19 cellular contexts compared by ENCODE assay signal in the genomic region with DNA sequence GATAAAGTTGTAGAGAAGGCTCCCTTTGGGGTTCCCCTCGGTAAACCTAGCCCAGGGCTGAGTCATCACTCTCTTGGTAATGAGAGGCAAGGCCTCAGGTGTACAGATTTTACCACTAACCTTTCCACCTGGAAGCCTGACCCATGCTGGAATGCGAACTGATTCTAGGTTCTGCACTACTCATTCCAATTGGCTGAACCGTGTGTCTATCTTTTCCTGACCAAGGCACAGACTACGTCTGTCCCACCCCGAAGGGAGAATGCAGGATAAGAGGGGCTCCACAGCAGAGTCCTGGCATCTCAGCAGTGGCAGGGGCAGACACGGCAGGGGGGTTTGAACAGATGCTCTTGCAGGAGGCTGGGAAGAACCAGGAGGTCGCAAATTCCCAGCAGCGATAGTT.
DNase-seq lines count a peak whose midpoint lies in the region; ATAC-seq, FAIRE-seq and TF ChIP-seq lines count a peak whose summit lies in the region.
"Had no signal": no experiment of that assay in that cellular context is flagged by ENCODE, and none has a peak within 500 bp of the region (broad histone marks: within the 10 kb centered on the region; RNA-seq: fewer than 3 reads in every experiment).

No MANE protein-coding gene starts in this region.

- H3K18ac ChIP-seq in IMR-90 (ENCODE audit: low read depth, low read length) = no peak overlapping the region

- no peak overlapping the region for H3K4ac ChIP-seq in IMR-90 (ENCODE audit: low read depth, low read length)

- TF ChIP-seq CTCF in IMR-90 (conservative IDR thresholded peaks at IDR 0.05; ENCODE audit: low read depth, low read length) = no peak

- H3K36me3 ChIP-seq in IMR-90 (ENCODE audit: control insufficient read depth, insufficient read depth, low read length) (no peaks in the 10 kb centered on the region), aorta (ENCODE audit: control insufficient read depth in 1 of 2, insufficient read depth in 2 of 2, low read length in 1 of 2) (no peaks in the 10 kb centered on the region)
- H3K36me3 ChIP-seq: BE2C, HAP-1 had no signal

- FAIRE-seq in GM12891 (lab: Jason Lieb, UNC) = no peak
- FAIRE-seq: GM12892 had no signal

- peak overlapping the region; percentile 18 for H3K27ac Mint-ChIP-seq in activated T-cell treated with anti-CD3 and anti-CD28 coated beads, Interleukin-2, amount 50 U/mL, for 24 hours
- H3K27ac Mint-ChIP-seq: CD4-positive, CD25-positive, alpha-beta regulatory T cell had no signal

- DNase-seq in activated T-cell treated with anti-CD3 and anti-CD28 coated beads, Interleukin-2, amount 50 U/mL, for 24 hours = no peak
- DNase-seq in activated T-cell treated with anti-CD3 and anti-CD28 coated beads for 4 hours (no peak), IMR-90 (no peak), iPS-NIHi7 (ENCODE audit: extremely low spot score) (peak; percentile 39), aorta (no peak), GM12891 (ENCODE audit: insufficient read length, low spot score) (no peak)
- DNase-seq: BE2C; Calu3; CD4-positive, CD25-positive, alpha-beta regulatory T cell; NCI-H1105 treated with DMSO at 0.1 percent for 48 hours; NCI-H1694; NCI-H510A; NCI-H774; PC-3; SIG-M5 had no signal

- no peak overlapping the region for H4K5ac ChIP-seq in IMR-90 (ENCODE audit: low read depth, low read length)

- H3K23ac ChIP-seq in IMR-90 (ENCODE audit: low read depth, low read length) = no peak overlapping the region

- no peak overlapping the region for H3K4me3 Mint-ChIP-seq in activated T-cell treated with anti-CD3 and anti-CD28 coated beads, Interleukin-2, amount 50 U/mL, for 24 hours
- H3K4me3 Mint-ChIP-seq: CD4-positive, CD25-positive, alpha-beta regulatory T cell had no signal

- no peaks in the 10 kb centered on the region for H3K36me3 Mint-ChIP-seq in activated T-cell treated with anti-CD3 and anti-CD28 coated beads, Interleukin-2, amount 50 U/mL, for 24 hours (ENCODE audit: low read depth)
- H3K36me3 Mint-ChIP-seq: CD4-positive, CD25-positive, alpha-beta regulatory T cell had no signal

- H3K56ac ChIP-seq in IMR-90 (ENCODE audit: extremely low read depth, insufficient read depth, low read length) = no peak overlapping the region

- peak overlapping the region; percentile 19; the same call in 1 of the 2 replicates for H2AK5ac ChIP-seq in IMR-90 (ENCODE audit: low read depth, low read length)

- BruUV-seq in IMR-90 (replicated peaks; lab: Mats Ljungman, UMichigan) = no TSS peak

- no peak overlapping the region for H2BK15ac ChIP-seq in IMR-90 (ENCODE audit: low read depth, low read length)

- no peaks in the 10 kb centered on the region for H3K27me3 Mint-ChIP-seq in activated T-cell treated with anti-CD3 and anti-CD28 coated beads, Interleukin-2, amount 50 U/mL, for 24 hours

- H2AFZ ChIP-seq in IMR-90 (replicated peaks; ENCODE audit: low read length, poor library complexity) = no peak overlapping the region

- H3K14ac ChIP-seq in IMR-90 (replicated peaks; ENCODE audit: low read depth, low read length) = no peak overlapping the region

- no peak overlapping the region for H4K8ac ChIP-seq in IMR-90 (ENCODE audit: low read depth in 2 of 2, low read length in 2 of 2)

- H3K79me1 ChIP-seq in IMR-90 (ENCODE audit: low read depth in 1 of 2, low read length in 2 of 2) = no peaks in the 10 kb centered on the region; a peak in 1 of 4 replicates

- 100% methylated on average over 1 of the region's 8 CpGs; no CpG with 5 or more reads in 1 of the 2 experiments for WGBS in IMR-90 (ENCODE audit: extremely low coverage in 2 of 2, insufficient read length in 1 of 2), 2 experiments
- 79 to 80% methylated on average over 8 of the region's 8 CpGs for WGBS in aorta, 2 donors

- no peak overlapping the region for H3K9ac ChIP-seq in IMR-90 (ENCODE audit: low read depth, low read length)

- H3K4me1 ChIP-seq in IMR-90 (ENCODE audit: control insufficient read depth, insufficient read depth, low read length) (peaks cover 2% of the 10 kb centered on the region), aorta (ENCODE audit: control insufficient read depth in 1 of 2, insufficient read depth in 2 of 2, low read length in 2 of 2) (no peaks in the 10 kb centered on the region)
- H3K4me1 ChIP-seq: BE2C, HAP-1 had no signal

- in situ Hi-C loops in IMR-90 (cut with MboI; ENCODE audit: low sequenced_read_pairs) = no loop called here

- H3K9me1 ChIP-seq in IMR-90 (ENCODE audit: insufficient read depth, low read length) = peaks cover 4% of the 10 kb centered on the region

- TF ChIP-seq POLR2A in IMR-90 (IDR thresholded peaks at IDR 0.05; ENCODE audit: low read depth, low read length) = no peak
- TF ChIP-seq POLR2A in GM12891 (IDR thresholded peaks at IDR 0.05; ENCODE audit: low read depth, low read length) = no peak

- H2BK120ac ChIP-seq in IMR-90 (ENCODE audit: low read depth, low read length) = no peak overlapping the region

- no peak overlapping the region for H2BK20ac ChIP-seq in IMR-90 (ENCODE audit: low read depth, low read length)

- H3K9me3 Mint-ChIP-seq in activated T-cell treated with anti-CD3 and anti-CD28 coated beads, Interleukin-2, amount 50 U/mL, for 24 hours = no peaks in the 10 kb centered on the region

- no peak overlapping the region for H2AK9ac ChIP-seq in IMR-90 (replicated peaks; ENCODE audit: low read depth, low read length, poor library complexity)

- peaks cover 7% of the 10 kb centered on the region for H3K4me1 Mint-ChIP-seq in activated T-cell treated with anti-CD3 and anti-CD28 coated beads, Interleukin-2, amount 50 U/mL, for 24 hours (ENCODE audit: low read depth)
- H3K4me1 Mint-ChIP-seq: CD4-positive, CD25-positive, alpha-beta regulatory T cell had no signal

- H3K27me3 ChIP-seq in IMR-90 (ENCODE audit: control insufficient read depth, insufficient read depth, low read length) (no peaks in the 10 kb centered on the region), aorta (ENCODE audit: control insufficient read depth in 1 of 2, insufficient read depth in 2 of 2, low read length in 1 of 2) (no peaks in the 10 kb centered on the region)

- no peaks in the 10 kb centered on the region for H4K20me1 ChIP-seq in IMR-90 (ENCODE audit: insufficient read depth, low read length)

- H3K4me3 ChIP-seq in IMR-90 (ENCODE audit: insufficient read depth, low read depth, low read length) = no peak overlapping the region
- no peak overlapping the region for H3K4me3 ChIP-seq in aorta (ENCODE audit: low read length in 2 of 2)
- H3K4me3 ChIP-seq: HAP-1 had no signal

- dilution Hi-C loops in IMR-90 (cut with HindIII; ENCODE audit: low sequenced_read_pairs, unreplicated experiment) = no loop called here

- no peaks in the 10 kb centered on the region for H3K9me3 ChIP-seq in IMR-90 (ENCODE audit: control insufficient read depth, insufficient read depth, low read length)
- H3K9me3 ChIP-seq in aorta (ENCODE audit: control insufficient read depth, low read length) = no peaks in the 10 kb centered on the region
- H3K9me3 ChIP-seq: BE2C, HAP-1 had no signal

- H3K27ac ChIP-seq in IMR-90 (ENCODE audit: insufficient read depth, low read length) (no peak overlapping the region), aorta (ENCODE audit: low read depth in 1 of 2, low read length in 2 of 2) (no peak overlapping the region)
- H3K27ac ChIP-seq: RWPE1 had no signal

- intact Hi-C loops in IMR-90 (cut with micrococcal nuclease) = loop anchor here (10.0 kb wide), 1 partner anchor 118 kb away; no protein-coding TSS in a partner anchor
- intact Hi-C loops in aorta (cut with DNase I) = no loop called here

- no peak overlapping the region for H3K4me2 ChIP-seq in IMR-90 (ENCODE audit: low read depth, low read length)

- CTCF ChIA-PET in IMR-90 (lab: Yijun Ruan, JAX) = no interaction called here

- no peak overlapping the region for H2BK5ac ChIP-seq in IMR-90 (ENCODE audit: low read depth, low read length, poor library complexity, severe bottlenecking)

- ATAC-seq in IMR-90 (ENCODE audit: low read depth) (no peak), aorta (ENCODE audit: low FRiP score) (no peak), HG03457 (IDR thresholded peaks at IDR 0.05; ENCODE audit: unreplicated experiment) (no peak)
- ATAC-seq: PC-3 had no signal

- TF ChIP-seq RAD21 in IMR-90 (IDR thresholded peaks at IDR 0.05; ENCODE audit: low read length) = no peak

- POLR2A ChIA-PET in IMR-90 (lab: Charles Lee; ENCODE audit: unreplicated experiment) = no interaction called here

- H4K91ac ChIP-seq in IMR-90 (ENCODE audit: insufficient read depth, low read depth, low read length) = no peak overlapping the region

TF ChIP-seq in IMR-90, 13 proteins besides CTCF, POLR2A, EP300 and RAD21:
- TF ChIP-seq BHLHE40 (IDR thresholded peaks at IDR 0.05; ENCODE audit: low read depth, low read length) (no peak), FOS (IDR thresholded peaks at IDR 0.05; ENCODE audit: low read depth, low read length) (no peak), RCOR1 (IDR thresholded peaks at IDR 0.05; ENCODE audit: insufficient replicate concordance, low read length) (no peak), RFX5 (IDR thresholded peaks at IDR 0.05; ENCODE audit: low read depth, low read length) (no peak), MAFK (IDR thresholded peaks at IDR 0.05; ENCODE audit: low read depth, low read length) (no peak), CHD1 (IDR thresholded peaks at IDR 0.05; ENCODE audit: low read depth, low read length) (no peak), SMC3 (IDR thresholded peaks at IDR 0.05; ENCODE audit: low read depth, low read length) (no peak), CEBPB (IDR thresholded peaks at IDR 0.05; ENCODE audit: low read depth, low read length) (no peak), MAZ (IDR thresholded peaks at IDR 0.05; ENCODE audit: borderline replicate concordance, low read depth, low read length) (no peak)

TF ChIP-seq in GM12891, 5 proteins besides CTCF, POLR2A, EP300 and RAD21:
- TF ChIP-seq POU2F2 (IDR thresholded peaks at IDR 0.05; ENCODE audit: low read depth, low read length) (no peak), PAX5 (IDR thresholded peaks at IDR 0.05; ENCODE audit: insufficient read depth, low read length, severe bottlenecking) (no peak), POLR2AphosphoS5 (IDR thresholded peaks at IDR 0.05; ENCODE audit: low read depth, low read length) (no peak), TAF1 (IDR thresholded peaks at IDR 0.05; ENCODE audit: low read depth, low read length) (no peak), SPI1 (IDR thresholded peaks at IDR 0.05; ENCODE audit: low read depth, low read length) (no peak)
TF ChIP-seq in GM12891: peak in this region for 0.
